Comparison of ENCODE assay signal across 11 cellular contexts in genomic region chr2:16649353-16650286, GRCh38. TPM values are rescaled to one million over a fixed set of nuclear protein-coding genes. Genes with fewer than 3 reads are reported as not detected.
DNase-seq lines count a peak whose midpoint lies in the region; ATAC-seq and TF ChIP-seq lines count a peak whose summit lies in the region.
"Had no signal": no experiment of that assay in that cellular context is flagged by ENCODE, and none has a peak within 500 bp of the region (broad histone marks: within the 10 kb centered on the region; RNA-seq: fewer than 3 reads in every experiment).

No MANE protein-coding gene starts in this region.

- H3K36me3 Mint-ChIP-seq in H9 (ENCODE audit: insufficient read depth in 1 of 3, low read depth in 3 of 3) (no peaks in the 10 kb centered on the region), nephron (ENCODE audit: low read depth) (no peaks in the 10 kb centered on the region)

- no peak overlapping the region for H2BK120ac ChIP-seq in H9 (ENCODE audit: low read depth, low read length, poor library complexity, severe bottlenecking)

- ATAC-seq in GM18909 (IDR thresholded peaks at IDR 0.05; ENCODE audit: poor library complexity, unreplicated experiment), result no peak

- no peak overlapping the region for H2AFZ ChIP-seq in H9 (ENCODE audit: low read length)

- CTCF ChIA-PET in A673 (lab: Charles Lee), result no interaction called here

- no peaks in the 10 kb centered on the region for H4K20me1 ChIP-seq in H9 (ENCODE audit: control insufficient read depth, insufficient read depth, insufficient read length)

- TF ChIP-seq CTCF in A673 (conservative IDR thresholded peaks at IDR 0.05; ENCODE audit: low read depth, low read length) (no peak), H9 (conservative IDR thresholded peaks at IDR 0.05) (no peak), nephron (IDR thresholded peaks at IDR 0.05; ENCODE audit: unreplicated experiment in 3 of 3) (no peak)

- H4K91ac ChIP-seq in H9 (ENCODE audit: insufficient read length, low read depth, low read length), result no peak overlapping the region

- H3K4me1 Mint-ChIP-seq in H9 (peaks cover 27 to 29% of the 10 kb centered on the region in 2 experiments), nephron (peaks cover 75% of the 10 kb centered on the region)

- no peak overlapping the region for H3K9ac ChIP-seq in H9 (ENCODE audit: extremely low read depth, insufficient read length, low read length)

- no peak overlapping the region for H2BK20ac ChIP-seq in H9 (ENCODE audit: low read depth, low read length, poor library complexity, severe bottlenecking)

- H3K4me3 Mint-ChIP-seq in H9 (no peak overlapping the region), nephron (no peak overlapping the region)
- H3K4me3 Mint-ChIP-seq: neural crest cell had no signal

- H2BK15ac ChIP-seq in H9 (ENCODE audit: low read depth, low read length), result no peak overlapping the region

- H3K27me3 ChIP-seq in A673 (replicated peaks; ENCODE audit: insufficient read depth, low read depth, low read length, poor library complexity) (no peaks in the 10 kb centered on the region), H9 (ENCODE audit: insufficient read depth, low read length) (peaks cover 2% of the 10 kb centered on the region; the same call in 1 of the 2 replicates)
- H3K27me3 ChIP-seq: Peyer's patch had no signal

- no peak overlapping the region for H3K4me3 ChIP-seq in A673 (ENCODE audit: low read depth, low read length, poor library complexity, severe bottlenecking)

- H3K9me3 Mint-ChIP-seq in H9 (no peaks in the 10 kb centered on the region), nephron (no peaks in the 10 kb centered on the region)
- H3K9me3 Mint-ChIP-seq: neural crest cell had no signal

- no peaks in the 10 kb centered on the region for H3K27me3 Mint-ChIP-seq in H9 (ENCODE audit: low read depth)
- H3K27me3 Mint-ChIP-seq in nephron (ENCODE audit: low read depth), result peaks cover 10% of the 10 kb centered on the region

- H3K36me3 ChIP-seq in A673 (ENCODE audit: insufficient read depth, low read length, poor library complexity, severe bottlenecking), result peaks cover 30% of the 10 kb centered on the region
- H3K36me3 ChIP-seq: Peyer's patch had no signal

- H3K27ac Mint-ChIP-seq in H9, result peak overlapping the region in 2 of 3 experiments; percentile 66 to 80; a peak in 2 of 7 replicates
- H3K27ac Mint-ChIP-seq in nephron, result peak overlapping the region in 2 of 3 experiments; percentile 56 to 85

- no peak overlapping the region for H3K4me2 ChIP-seq in H9 (ENCODE audit: insufficient read depth, insufficient read length, low read length)

- DNase-seq in A673 (ENCODE audit: low spot score) (no peak), H9 (no peak), caudate nucleus (lab: John Stamatoyannopoulos, UW) (peak in 4 of 61 donors; percentile 33 to 69 (median 58)), 8988T (no peak)
- no peak for DNase-seq in stimulated activated CD4-positive, alpha-beta T cell treated with anti-CD3 and anti-CD28 coated beads, Interleukin-4, amount 100 ng/mL, for 4 hours
- DNase-seq in activated CD4-positive, CD25-positive, alpha-beta regulatory T cell (lab: John Stamatoyannopoulos, UW), result no peak
- DNase-seq: activated effector memory CD4-positive, alpha-beta T cell treated with anti-CD3 and anti-CD28 coated beads, Interleukin-2, amount 50 U/mL, for 16 hours; Peyer's patch had no signal

- H3K4me1 ChIP-seq in A673 (ENCODE audit: insufficient read depth, low read length, poor library complexity, severe bottlenecking), result peaks cover 100% of the 10 kb centered on the region
- H3K4me1 ChIP-seq in H9 (ENCODE audit: insufficient read depth, low read length), result no peaks in the 10 kb centered on the region

- no peak overlapping the region for H3K23ac ChIP-seq in H9 (ENCODE audit: insufficient read length, low read depth, low read length)

- H2BK12ac ChIP-seq in H9 (ENCODE audit: insufficient read length, low read depth, low read length), result no peak overlapping the region

- 0 out of 2 replicates have a peak, but pooled peaks cover 2% of the 10 kb centered on the region for H3K79me2 ChIP-seq in H9 (ENCODE audit: insufficient read depth, low read length)

- WGBS in H9 (ENCODE audit: extremely low coverage, insufficient read length, low lambda C conversion rate), result no CpG with 5 or more reads among the region's 9 CpGs

- H3K79me1 ChIP-seq in H9 (ENCODE audit: insufficient read depth, low read depth, low read length, poor library complexity, severe bottlenecking), result no peaks in the 10 kb centered on the region

- POLR2A ChIA-PET in A673 (lab: Charles Lee; ENCODE audit: low non-redundant PET), result no interaction called here

- H3T11ph ChIP-seq in H9 (ENCODE audit: low read length), result no peak overlapping the region

- H2AK5ac ChIP-seq in H9 (ENCODE audit: insufficient read length, low read length), result no peak overlapping the region

- intact Hi-C loops in A673 (cut with micrococcal nuclease; ENCODE audit: unreplicated experiment), result no loop called here

- H3K23me2 ChIP-seq in H9 (ENCODE audit: insufficient read length, low read depth, low read length, poor library complexity, severe bottlenecking), result no peaks in the 10 kb centered on the region

- H3K18ac ChIP-seq in H9 (ENCODE audit: insufficient read length, low read depth, low read length), result no peak overlapping the region

- H3K27ac ChIP-seq in A673 (ENCODE audit: low read depth, low read length, poor library complexity, severe bottlenecking) (peak overlapping the region; percentile 85), H9 (ENCODE audit: insufficient read length, low read depth, low read length) (no peak overlapping the region), caudate nucleus (ENCODE audit: low read depth, low read length) (peak overlapping the region; percentile 76)

- no peak overlapping the region for H3K4ac ChIP-seq in H9 (ENCODE audit: low read depth, low read length)

- no peak overlapping the region for H4K8ac ChIP-seq in H9 (replicated peaks; ENCODE audit: insufficient read length, low read depth, low read length)

- no peaks in the 10 kb centered on the region for H3K9me3 ChIP-seq in A673 (ENCODE audit: low read depth, low read length, poor library complexity, severe bottlenecking)
- H3K9me3 ChIP-seq in H9 (ENCODE audit: control insufficient read depth, low read depth, low read length), result no peaks in the 10 kb centered on the region
- H3K9me3 ChIP-seq: Peyer's patch had no signal

- H3K14ac ChIP-seq in H9 (ENCODE audit: insufficient read depth, low read length), result no peak overlapping the region

- no TSS peak for BruUV-seq in A673 (replicated peaks; lab: Mats Ljungman, UMichigan)

- H4K5ac ChIP-seq in H9 (ENCODE audit: insufficient read length, low read depth, low read length), result no peak overlapping the region

- H3K56ac ChIP-seq in H9 (ENCODE audit: insufficient read length, low read depth, low read length), result peak overlapping the region; percentile 22

- H2BK5ac ChIP-seq in H9 (ENCODE audit: insufficient read length, low read length), result no peak overlapping the region

RNA-seq across cellular contexts. Expression of gene CYRIA, which starts 16.0 kb away (rescaled TPM):
- total RNA-seq in A673 (2021) (183 TPM in 2 replicates), H9 (2021) (2.2 and 2.3 TPM in 2 replicates)

Comparison
In these comparisons a context has a peak if more than half of its experiments do, and no peak if none do; other contexts are left out.
1. RNA of gene CYRIA, which starts 16.0 kb away (total RNA-seq): 183 TPM in A673; 2.2 to 2.3 TPM in H9; every median in the first group is over 10 times any median in the second.